In genomic region chr1:38424677-38425076, GRCh38 we compare ENCODE assay signal across 23 cellular contexts.
"Had no signal": no experiment of that assay in that cellular context is flagged by ENCODE, and none has a peak within 500 bp of the region (broad histone marks: within the 10 kb centered on the region; RNA-seq: fewer than 3 reads in every experiment).

No MANE protein-coding gene starts in this region.

- H2AFZ ChIP-seq: PC-9 had no signal

- H3K27ac Mint-ChIP-seq: activated CD4-positive, alpha-beta memory T cell treated with anti-CD3 and anti-CD28 coated beads for 36 hours; activated CD4-positive, alpha-beta T cell treated with anti-CD3 and anti-CD28 coated beads, Interleukin-2, amount 10 ng/mL, durations not matched to agents 7 days and 5 days; activated naive CD4-positive, alpha-beta T cell treated with anti-CD3 and anti-CD28 coated beads for 36 hours; activated naive CD8-positive, alpha-beta T cell; activated T-helper 17 cell treated with anti-CD3 and anti-CD28 coated beads, Interleukin-2, amount 50 U/mL, for 72 hours; brain; T-helper 17 cell had no signal

- H3K9me3 Mint-ChIP-seq: activated CD4-positive, alpha-beta T cell treated with anti-CD3 and anti-CD28 coated beads, Interleukin-2, amount 10 ng/mL, durations not matched to agents 7 days and 5 days had no signal

- H3K4me1 Mint-ChIP-seq: activated CD4-positive, alpha-beta T cell treated with anti-CD3 and anti-CD28 coated beads, Interleukin-2, amount 10 ng/mL, durations not matched to agents 7 days and 5 days; activated T-helper 17 cell treated with anti-CD3 and anti-CD28 coated beads, Interleukin-2, amount 50 U/mL, for 72 hours; central memory CD8-positive, alpha-beta T cell had no signal

- H3K4me3 ChIP-seq: PC-9 had no signal

- H3K27ac ChIP-seq: PC-9 had no signal

- H3K36me3 Mint-ChIP-seq: activated CD4-positive, alpha-beta memory T cell treated with anti-CD3 and anti-CD28 coated beads for 36 hours; activated naive CD8-positive, alpha-beta T cell; brain had no signal

- H3K4me3 Mint-ChIP-seq: activated CD4-positive, alpha-beta memory T cell treated with anti-CD3 and anti-CD28 coated beads for 36 hours; activated CD4-positive, alpha-beta T cell treated with anti-CD3 and anti-CD28 coated beads, Interleukin-2, amount 10 ng/mL, durations not matched to agents 7 days and 5 days; activated naive CD4-positive, alpha-beta T cell treated with anti-CD3 and anti-CD28 coated beads for 36 hours; activated naive CD8-positive, alpha-beta T cell; activated T-helper 17 cell treated with anti-CD3 and anti-CD28 coated beads, Interleukin-2, amount 50 U/mL, for 72 hours; brain; central memory CD8-positive, alpha-beta T cell; T-helper 17 cell had no signal

- H3K4me2 ChIP-seq: PC-9 had no signal

- DNase-seq: activated CD4-positive, alpha-beta memory T cell treated with anti-CD3 and anti-CD28 coated beads for 36 hours; activated CD4-positive, alpha-beta T cell treated with anti-CD3 and anti-CD28 coated beads, Interleukin-2, amount 10 ng/mL, durations not matched to agents 7 days and 5 days; activated CD4-positive, CD25-positive, alpha-beta regulatory T cell; activated gamma-delta T cell; activated naive CD4-positive, alpha-beta T cell treated with anti-CD3 and anti-CD28 coated beads for 36 hours; activated T-cell treated with anti-CD3 and anti-CD28 coated beads for 4 hours; activated T-cell treated with anti-CD3 and anti-CD28 coated beads, Interleukin-2, amount 50 U/mL, for 48 hours; amygdala; MM.1S; NCI-H1105; NCI-H1436; NCI-H1694 treated with DMSO at 0.1 percent for 48 hours; NCI-H2081; NCI-H446; NCI-H524; PC-9; SHP77 treated with DMSO at 0.1 percent for 48 hours; T-helper 17 cell; T-helper 9 cell had no signal

- ATAC-seq: activated T-helper 17 cell treated with anti-CD3 and anti-CD28 coated beads, Interleukin-2, amount 50 U/mL, for 72 hours; T-helper 17 cell had no signal
